In genomic region chr1:7905262-7905661, GRCh38 we compare ENCODE assay signal across 33 cellular contexts. TPM values are rescaled to one million over a fixed set of nuclear protein-coding genes. Genes with fewer than 3 reads are reported as not detected.
"Had no signal": no experiment of that assay in that cellular context is flagged by ENCODE, and none has a peak within 500 bp of the region (broad histone marks: within the 10 kb centered on the region; RNA-seq: fewer than 3 reads in every experiment).

No MANE protein-coding gene starts in this region.

- H3K4me1 ChIP-seq: pancreas, psoas muscle, testis, upper lobe of right lung, uterus had no signal

- H3K9me3 Mint-ChIP-seq: naive B cell; naive thymus-derived CD8-positive, alpha-beta T cell; nephron progenitor cell; neural crest cell; stimulated activated memory B cell treated with anti-CD40 and anti-IgM and Interleukin-4, amounts not matched to agents 10 μg/mL and 1 μg/mL and 100 μg/mL, for 72 hours; stimulated activated naive CD8-positive, alpha-beta T cell treated with anti-CD3 and anti-CD28 coated beads, Interleukin-15, amount 100 ng/mL, for 72 hours; type B pancreatic cell had no signal

- FAIRE-seq: pancreas had no signal

- H3K27ac Mint-ChIP-seq: naive B cell; stimulated activated memory B cell treated with anti-CD40 and anti-IgM and Interleukin-4, amounts not matched to agents 10 μg/mL and 1 μg/mL and 100 μg/mL, for 72 hours; stimulated activated naive CD8-positive, alpha-beta T cell treated with anti-CD3 and anti-CD28 coated beads, Interleukin-15, amount 100 ng/mL, for 72 hours; type B pancreatic cell had no signal

- DNase-seq: naive B cell; naive thymus-derived CD8-positive, alpha-beta T cell; nephron progenitor cell; nucleus accumbens; pancreas; psoas muscle; right cardiac atrium; spleen; stimulated activated CD4-positive, alpha-beta T cell treated with anti-CD3 and anti-CD28 coated beads, Interleukin-12 subunit alpha, Interleukin-12 subunit beta, amount 100 ng/mL, for 4 hours; stimulated activated CD4-positive, alpha-beta T cell treated with anti-CD3 and anti-CD28 coated beads, Interleukin-1b, Interleukin-23, amount 100 ng/mL, for 48 hours; stimulated activated CD4-positive, alpha-beta T cell treated with anti-CD3 and anti-CD28 coated beads, Interleukin-4, amount 100 ng/mL, for 1 hour; stimulated activated CD4-positive, alpha-beta T cell treated with anti-CD3 and anti-CD28 coated beads, Interleukin-4, amount 100 ng/mL, for 4 hours; stimulated activated CD8-positive, alpha-beta memory T cell treated with anti-CD3 and anti-CD28 coated beads, Interleukin-4, amount 100 ng/mL, for 48 hours; stimulated activated naive CD4-positive, alpha-beta T cell; stimulated activated naive CD8-positive, alpha-beta T cell treated with anti-CD3 and anti-CD28 coated beads, Interleukin-15, amount 100 ng/mL, for 72 hours; stimulated activated naive CD8-positive, alpha-beta T cell treated with anti-CD3 and anti-CD28 coated beads, Interleukin-15, Interleukin-2, amounts not matched to agents 100 U/mL and 50 U/mL, for 24 hours; substantia nigra; testis; tibial artery; transverse colon; upper lobe of right lung; uterus had no signal

- ATAC-seq: naive thymus-derived CD8-positive, alpha-beta T cell; pancreas; psoas muscle; right cardiac atrium; sciatic nerve; stimulated activated memory B cell treated with anti-CD40 and anti-IgM and Interleukin-4, amounts not matched to agents 10 μg/mL and 1 μg/mL and 100 μg/mL, for 72 hours; stimulated activated naive CD8-positive, alpha-beta T cell treated with anti-CD3 and anti-CD28 coated beads, Interleukin-15, amount 100 ng/mL, for 72 hours; stimulated activated naive CD8-positive, alpha-beta T cell treated with anti-CD3 and anti-CD28 coated beads, Interleukin-15, Interleukin-2, amounts not matched to agents 100 U/mL and 50 U/mL, for 24 hours; upper lobe of right lung had no signal

- H3K27me3 Mint-ChIP-seq: naive thymus-derived CD8-positive, alpha-beta T cell; stimulated activated naive CD8-positive, alpha-beta T cell treated with anti-CD3 and anti-CD28 coated beads, Interleukin-15, amount 100 ng/mL, for 72 hours had no signal

- H3K4me2 ChIP-seq: smooth muscle cell had no signal

- H3K36me3 ChIP-seq: neutrophil, pancreas, spleen, suprapubic skin, tibial artery, transverse colon, upper lobe of right lung, uterus had no signal

- H3K4me3 ChIP-seq: pancreas, psoas muscle, skin epidermis, smooth muscle cell, spleen, suprapubic skin, testis, tibial artery, transverse colon, upper lobe of right lung, uterus had no signal

- H3K4me3 Mint-ChIP-seq: naive B cell; naive thymus-derived CD8-positive, alpha-beta T cell; nephron progenitor cell; neural crest cell; stimulated activated memory B cell treated with anti-CD40 and anti-IgM and Interleukin-4, amounts not matched to agents 10 μg/mL and 1 μg/mL and 100 μg/mL, for 72 hours; stimulated activated naive CD8-positive, alpha-beta T cell treated with anti-CD3 and anti-CD28 coated beads, Interleukin-15, amount 100 ng/mL, for 72 hours; type B pancreatic cell had no signal

- H3K27me3 ChIP-seq: neutrophil, pancreas, spleen, suprapubic skin, testis, tibial artery, transverse colon, upper lobe of right lung, uterus had no signal

- H3K27ac ChIP-seq: neutrophil, pancreas, psoas muscle, skin epidermis, spleen, suprapubic skin, testis, tibial artery, transverse colon, upper lobe of right lung, uterus had no signal

- H3K9me3 ChIP-seq: neutrophil, pancreas, psoas muscle, spleen, suprapubic skin, testis, tibial artery, transverse colon, upper lobe of right lung, uterus had no signal

- H3K4me1 Mint-ChIP-seq: neural crest cell had no signal

- H3K36me3 Mint-ChIP-seq: naive B cell; naive thymus-derived CD8-positive, alpha-beta T cell; stimulated activated memory B cell treated with anti-CD40 and anti-IgM and Interleukin-4, amounts not matched to agents 10 μg/mL and 1 μg/mL and 100 μg/mL, for 72 hours; type B pancreatic cell had no signal

RNA-seq across cellular contexts. Expression of gene TNFRSF9, which starts 35.4 kb away (rescaled TPM):
- total RNA-seq: osteocyte, right cardiac atrium, suprapubic skin, uterus had no signal
- polyA plus RNA-seq: urinary bladder had no signal

RNA-seq across cellular contexts. Expression of gene UTS2, which starts 52.4 kb away (rescaled TPM):
- total RNA-seq: naive thymus-derived CD8-positive, alpha-beta T cell; neural crest cell; osteocyte; pancreas; renal cortical epithelial cell; right cardiac atrium; sciatic nerve; smooth muscle cell; suprapubic skin; testis; transverse colon; upper lobe of right lung; uterus had no signal
- polyA plus RNA-seq: smooth muscle cell, urinary bladder had no signal
